9 cellular contexts compared by ENCODE assay signal in the genomic region with DNA sequence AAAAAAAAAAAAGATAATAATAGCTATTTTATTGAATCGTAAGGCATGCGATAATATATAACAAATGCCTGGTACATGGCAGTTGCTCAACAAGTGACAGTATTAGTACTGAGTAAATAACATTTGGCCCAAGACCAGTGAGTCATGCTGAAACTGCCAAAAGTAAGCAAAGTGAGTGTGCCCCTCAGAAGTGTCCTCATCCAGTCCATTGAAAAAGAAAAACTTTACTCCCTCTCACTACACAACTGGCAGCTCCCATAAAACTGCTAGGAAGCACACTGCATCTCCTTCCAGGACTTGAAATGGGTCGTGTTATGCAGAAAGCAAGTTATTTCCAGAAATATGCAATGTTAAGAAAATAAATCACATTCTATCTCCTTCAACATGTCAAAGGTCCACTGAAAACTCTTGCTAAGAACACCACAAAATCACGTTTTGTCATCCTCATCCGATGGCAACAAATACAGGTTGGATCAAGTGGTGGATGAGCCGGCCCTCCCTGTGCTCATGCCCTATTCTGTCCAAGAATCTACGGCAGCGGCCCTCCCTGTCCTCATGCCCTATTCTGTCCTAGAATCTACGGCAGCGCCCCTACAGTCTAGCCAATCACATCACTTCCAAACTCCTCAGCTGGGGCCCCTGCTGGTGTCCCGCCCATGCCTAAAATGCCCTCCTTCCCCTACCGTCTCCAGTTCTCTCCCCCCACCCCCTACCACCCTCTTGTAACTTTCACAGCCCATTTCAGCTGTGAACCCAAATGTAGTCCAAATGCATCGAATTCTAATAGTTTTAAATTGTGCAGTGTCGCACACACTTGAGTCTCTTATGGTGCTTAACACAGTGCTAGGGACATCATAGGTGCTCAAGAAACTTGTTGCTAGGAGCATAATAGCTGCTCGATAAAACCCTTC. TPM values are rescaled to one million over a fixed set of nuclear protein-coding genes. Genes with fewer than 3 reads are reported as not detected.
DNase-seq lines count a peak whose midpoint lies in the region; ATAC-seq and TF ChIP-seq lines count a peak whose summit lies in the region.
"Had no signal": no experiment of that assay in that cellular context is flagged by ENCODE, and none has a peak within 500 bp of the region (broad histone marks: within the 10 kb centered on the region; RNA-seq: fewer than 3 reads in every experiment).

No MANE protein-coding gene starts in this region.

- ATAC-seq in T-cell (replicated peaks in 1 of 4) = no peak
- ATAC-seq in left ventricle myocardium superior = peak; percentile 19
- ATAC-seq in gastroesophageal sphincter = no peak

- no peak for DNase-seq in T-helper 1 cell
- no peak for DNase-seq in T-cell
- peak; percentile 49 for DNase-seq in left ventricle myocardium superior
- peak; percentile 72 for DNase-seq in testis
- no peak for DNase-seq in D341Med (ENCODE audit: low spot score)
- DNase-seq in activated naive CD4-positive, alpha-beta T cell treated with anti-CD3 and anti-CD28 coated beads, Interleukin-2, amount 50 U/mL, for 16 hours = no peak

- peak overlapping the region; percentile 17 for H3K27ac Mint-ChIP-seq in T-helper 1 cell treated with Interleukin-12 subunit alpha and Interleukin-12 subunit beta and Interleukin-4 antibody, amounts not matched to agents 30 μg/mL and 1 μg/mL, for 36 hours
- H3K27ac Mint-ChIP-seq in T-cell = peak overlapping the region in 1 of 2 donors; percentile 57

- CTCF ChIA-PET in T-cell (lab: Charles Lee) = no interaction called here

- peak overlapping the region; percentile 66 to 87 for H3K4me3 ChIP-seq in testis
- no peak overlapping the region for H3K4me3 ChIP-seq in gastroesophageal sphincter

- no peak for TF ChIP-seq EP300 in gastroesophageal sphincter (IDR thresholded peaks at IDR 0.05)

- 22 to 24% methylated on average over 15 of the region's 15 CpGs for WGBS in testis, 2 donors
- WGBS in gastroesophageal sphincter (ENCODE audit: low coverage in 1 of 2), 2 donors = 67 to 71% methylated on average over 13 to 14 of the region's 15 CpGs

- peaks cover 10% of the 10 kb centered on the region for H3K4me1 ChIP-seq in testis
- H3K4me1 ChIP-seq in gastroesophageal sphincter = peaks cover 0 to 43% (median 13%) of the 10 kb centered on the region in 3 donors

- H3K27ac ChIP-seq in testis = peak overlapping the region in 1 of 2 donors; percentile 95
- H3K27ac ChIP-seq in gastroesophageal sphincter = no peak overlapping the region
- H3K27ac ChIP-seq: neutrophil had no signal

- H3K27me3 Mint-ChIP-seq in T-helper 1 cell treated with Interleukin-12 subunit alpha and Interleukin-12 subunit beta and Interleukin-4 antibody, amounts not matched to agents 30 μg/mL and 1 μg/mL, for 36 hours (ENCODE audit: low read depth) = peaks cover 74% of the 10 kb centered on the region
- H3K27me3 Mint-ChIP-seq in T-cell = peaks cover 15 to 24% of the 10 kb centered on the region in 2 donors

- TF ChIP-seq CTCF in testis (IDR thresholded peaks at IDR 0.05) (no peak), gastroesophageal sphincter (IDR thresholded peaks at IDR 0.05) (no peak)

- peaks cover 18% of the 10 kb centered on the region for H3K4me1 Mint-ChIP-seq in T-helper 1 cell treated with Interleukin-12 subunit alpha and Interleukin-12 subunit beta and Interleukin-4 antibody, amounts not matched to agents 30 μg/mL and 1 μg/mL, for 36 hours (ENCODE audit: low read depth)
- peaks cover 40 to 51% (median 48%) of the 10 kb centered on the region in 3 donors for H3K4me1 Mint-ChIP-seq in T-cell

- H3K36me3 ChIP-seq in testis (ENCODE audit: low read depth, missing control alignments) (no peaks in the 10 kb centered on the region), gastroesophageal sphincter (no peaks in the 10 kb centered on the region)
- H3K36me3 ChIP-seq: neutrophil had no signal

- H3K27me3 ChIP-seq in testis (no peaks in the 10 kb centered on the region), gastroesophageal sphincter (no peaks in the 10 kb centered on the region)

- peak overlapping the region; percentile 63 for H3K4me3 Mint-ChIP-seq in T-helper 1 cell treated with Interleukin-12 subunit alpha and Interleukin-12 subunit beta and Interleukin-4 antibody, amounts not matched to agents 30 μg/mL and 1 μg/mL, for 36 hours
- peak overlapping the region; percentile 78 to 99 (median 82) for H3K4me3 Mint-ChIP-seq in T-cell

- no peaks in the 10 kb centered on the region for H3K9me3 Mint-ChIP-seq in T-helper 1 cell treated with Interleukin-12 subunit alpha and Interleukin-12 subunit beta and Interleukin-4 antibody, amounts not matched to agents 30 μg/mL and 1 μg/mL, for 36 hours
- H3K9me3 Mint-ChIP-seq in T-cell = no peaks in the 10 kb centered on the region

- peaks cover 2% of the 10 kb centered on the region for H3K36me3 Mint-ChIP-seq in T-helper 1 cell treated with Interleukin-12 subunit alpha and Interleukin-12 subunit beta and Interleukin-4 antibody, amounts not matched to agents 30 μg/mL and 1 μg/mL, for 36 hours (ENCODE audit: low read depth)
- no peaks in the 10 kb centered on the region for H3K36me3 Mint-ChIP-seq in T-cell

- POLR2A ChIA-PET in T-cell (lab: Charles Lee) = interaction anchor here in 1 of 2 donors (0.6 kb wide), 1 partner anchor 512 kb away, joined by 6 read pairs; no protein-coding TSS in a partner anchor

- no peaks in the 10 kb centered on the region for H3K9me3 ChIP-seq in testis
- no peaks in the 10 kb centered on the region for H3K9me3 ChIP-seq in gastroesophageal sphincter
- H3K9me3 ChIP-seq: neutrophil had no signal

- intact Hi-C loops in left ventricle myocardium superior (cut with micrococcal nuclease) = no loop called here
- intact Hi-C loops in testis (cut with DNase I; ENCODE audit: low total_unique reads) = no loop called here

- TF ChIP-seq POLR2A in testis (IDR thresholded peaks at IDR 0.05) (no peak), gastroesophageal sphincter (IDR thresholded peaks at IDR 0.05) (no peak)

RNA-seq across cellular contexts. Expression of a gene that starts 12.5 kb away (rescaled TPM):
- total RNA-seq in T-cell (10 to 100 TPM; 23.4 to 35.5 (median 29.2) TPM), left ventricle myocardium superior (10.4 TPM), testis (100 to 1,000 TPM in 1 of 2 donors, 10 to 100 TPM in 1; 93.5 to 127 TPM), gastroesophageal sphincter (10 to 100 TPM; 12.5 to 20.3 (median 15.5) TPM)
- polyA plus RNA-seq in testis (ENCODE audit: insufficient read depth, low read depth, low replicate concordance) = 51.1 TPM

Comparison
In these comparisons a context has a peak if more than half of its experiments do, and no peak if none do; other contexts are left out.
1. DNase-seq: peak in left ventricle myocardium superior (single experiment) and testis (single experiment); none in T-helper 1 cell (0 of 5), T-cell (0 of 34), D341Med (single experiment) and activated naive CD4-positive, alpha-beta T cell treated with anti-CD3 and anti-CD28 coated beads, Interleukin-2, amount 50 U/mL, for 16 hours (single experiment).
2. H3K4me3 ChIP-seq: peak in testis (2 of 2); none in gastroesophageal sphincter (0 of 2).